9 cellular contexts compared by ENCODE assay signal in the genomic region with DNA sequence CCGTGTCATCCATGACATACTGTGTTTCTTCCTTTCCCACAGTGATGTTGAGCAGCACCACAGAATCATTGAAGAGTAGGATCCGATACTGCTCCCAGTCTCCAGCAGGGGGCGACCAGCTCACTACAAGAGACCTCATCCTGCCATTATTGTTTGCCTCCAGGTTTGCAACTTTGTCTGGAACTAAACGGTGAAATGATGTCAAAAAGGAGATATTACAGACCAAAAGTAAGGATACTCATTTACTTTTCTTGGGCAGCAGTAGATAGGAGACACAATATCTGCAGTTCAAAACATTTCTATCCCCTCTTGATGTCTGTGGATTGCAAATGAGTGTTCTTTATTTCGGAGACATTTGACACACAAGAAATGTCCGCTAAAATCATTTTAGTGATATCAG. TPM values are rescaled to one million over a fixed set of nuclear protein-coding genes. Genes with fewer than 3 reads are reported as not detected.
A peak's percentile ranks its signal among the peaks of the same experiment; 100 is the strongest.
DNase-seq lines count a peak whose midpoint lies in the region; ATAC-seq and TF ChIP-seq lines count a peak whose summit lies in the region.
"Had no signal": no experiment of that assay in that cellular context is flagged by ENCODE, and none has a peak within 500 bp of the region (broad histone marks: within the 10 kb centered on the region; RNA-seq: fewer than 3 reads in every experiment).

No MANE protein-coding gene starts in this region.

- H3K9ac ChIP-seq in endodermal cell (ENCODE audit: extremely low read depth, low read length, poor library complexity, severe bottlenecking): no peak overlapping the region

- H3K4me3 ChIP-seq in endodermal cell (ENCODE audit: low read length): no peak overlapping the region

- 29 to 49% methylated on average over 1 to 6 of the region's 6 CpGs for WGBS in endodermal cell (ENCODE audit: insufficient coverage in 1 of 2, insufficient read length in 1 of 2), 2 experiments

- no peaks in the 10 kb centered on the region for H3K36me3 ChIP-seq in endodermal cell (ENCODE audit: control insufficient read depth, insufficient read depth, low read length)

- ATAC-seq in GM18868 (IDR thresholded peaks at IDR 0.05; ENCODE audit: unreplicated experiment) (peak; percentile 96), HG03159 (IDR thresholded peaks at IDR 0.05; ENCODE audit: unreplicated experiment) (peak; percentile 97)

- no peaks in the 10 kb centered on the region for H3K27me3 ChIP-seq in endodermal cell (ENCODE audit: control insufficient read depth, insufficient read depth, low read length, poor library complexity, severe bottlenecking)

- peak; percentile 95 for TF ChIP-seq CTCF in endodermal cell (conservative IDR thresholded peaks at IDR 0.05)

- no peak overlapping the region for H3K4me3 Mint-ChIP-seq in activated CD4-positive, alpha-beta memory T cell treated with anti-CD3 and anti-CD28 coated beads for 36 hours
- no peak overlapping the region for H3K4me3 Mint-ChIP-seq in endodermal cell
- H3K4me3 Mint-ChIP-seq: IgD-negative memory B cell had no signal

- peaks cover 7% of the 10 kb centered on the region for H3K9me3 ChIP-seq in endodermal cell (ENCODE audit: control insufficient read depth, low read length)

- H3K9me3 Mint-ChIP-seq in activated CD4-positive, alpha-beta memory T cell treated with anti-CD3 and anti-CD28 coated beads for 36 hours: peaks cover 3% of the 10 kb centered on the region
- peaks cover 14% of the 10 kb centered on the region for H3K9me3 Mint-ChIP-seq in endodermal cell

- no peaks in the 10 kb centered on the region for H3K36me3 Mint-ChIP-seq in activated CD4-positive, alpha-beta memory T cell treated with anti-CD3 and anti-CD28 coated beads for 36 hours
- H3K36me3 Mint-ChIP-seq in endodermal cell (ENCODE audit: low read depth): no peaks in the 10 kb centered on the region

- POLR2A ChIA-PET in activated CD4-positive, alpha-beta memory T cell treated with anti-CD3 and anti-CD28 coated beads for 36 hours (lab: Charles Lee): no interaction called here

- peaks cover 12% of the 10 kb centered on the region for H3K27me3 Mint-ChIP-seq in activated CD4-positive, alpha-beta memory T cell treated with anti-CD3 and anti-CD28 coated beads for 36 hours
- H3K27me3 Mint-ChIP-seq in endodermal cell (ENCODE audit: insufficient read depth): no peaks in the 10 kb centered on the region

- intact Hi-C loops in activated CD4-positive, alpha-beta memory T cell treated with anti-CD3 and anti-CD28 coated beads for 36 hours (cut with micrococcal nuclease): loop anchor here (1.0 to 5.0 kb wide), 3 partner anchors 129 to 1157 kb away; no protein-coding TSS in a partner anchor

- no peaks in the 10 kb centered on the region for H3K4me1 Mint-ChIP-seq in activated CD4-positive, alpha-beta memory T cell treated with anti-CD3 and anti-CD28 coated beads for 36 hours (ENCODE audit: low read depth)
- peaks cover 3% of the 10 kb centered on the region for H3K4me1 Mint-ChIP-seq in endodermal cell

- peak; percentile 81 for DNase-seq in AG20443 (ENCODE audit: low spot score)
- DNase-seq in NCI-H2227 (lab: John Stamatoyannopoulos, UW; ENCODE audit: unreplicated experiment): peak; percentile 75
- peak; percentile 63 for DNase-seq in activated CD4-positive, alpha-beta memory T cell treated with anti-CD3 and anti-CD28 coated beads for 36 hours
- DNase-seq in endodermal cell: peak; percentile 95
- DNase-seq in midbrain (lab: John Stamatoyannopoulos, UW): peak; percentile 48
- DNase-seq in stimulated activated CD8-positive, alpha-beta memory T cell treated with anti-CD3 and anti-CD28 coated beads, Interleukin-7, amount 100 ng/mL, for 1 hour (ENCODE audit: low read depth in 2 of 2): peak; percentile 18 to 20

- CTCF ChIA-PET in activated CD4-positive, alpha-beta memory T cell treated with anti-CD3 and anti-CD28 coated beads for 36 hours (lab: Charles Lee): interaction anchor here (0.6 to 1.2 kb wide), 7 partner anchors 13 to 689 kb away, joined by 3 to 4 read pairs (median 3); no protein-coding TSS in a partner anchor

- H3K4me1 ChIP-seq in endodermal cell (ENCODE audit: control insufficient read depth, insufficient read depth, low read length): no peaks in the 10 kb centered on the region

- H3K27ac ChIP-seq in endodermal cell (ENCODE audit: low read depth, low read length): no peak overlapping the region

- no peak overlapping the region for H3K27ac Mint-ChIP-seq in activated CD4-positive, alpha-beta memory T cell treated with anti-CD3 and anti-CD28 coated beads for 36 hours
- no peak overlapping the region for H3K27ac Mint-ChIP-seq in endodermal cell
- H3K27ac Mint-ChIP-seq: IgD-negative memory B cell had no signal

RNA-seq across cellular contexts. Expression of a gene that starts 47.2 kb away (rescaled TPM):
- not detected for total RNA-seq in activated CD4-positive, alpha-beta memory T cell treated with anti-CD3 and anti-CD28 coated beads for 36 hours
- total RNA-seq in endodermal cell: under 1 TPM in 1 of 2 donors, not detected in 1; 0.22 TPM
- 0.25 TPM for polyA plus RNA-seq in endodermal cell (2013, experiment 1 of 2)
- polyA plus RNA-seq in endodermal cell (2013, experiment 2 of 2): 0.37 TPM

Comparison
In these comparisons a context has a peak if more than half of its experiments do, and no peak if none do; other contexts are left out.
1. DNase-seq: peak in every context shown above with its lines; median percentile 95 in endodermal cell; 81 in AG20443; 75 in NCI-H2227; 63 in activated CD4-positive, alpha-beta memory T cell treated with anti-CD3 and anti-CD28 coated beads for 36 hours; 48 in midbrain; 19 in stimulated activated CD8-positive, alpha-beta memory T cell treated with anti-CD3 and anti-CD28 coated beads, Interleukin-7, amount 100 ng/mL, for 1 hour.